10 cellular contexts compared by ENCODE assay signal in the genomic region with DNA sequence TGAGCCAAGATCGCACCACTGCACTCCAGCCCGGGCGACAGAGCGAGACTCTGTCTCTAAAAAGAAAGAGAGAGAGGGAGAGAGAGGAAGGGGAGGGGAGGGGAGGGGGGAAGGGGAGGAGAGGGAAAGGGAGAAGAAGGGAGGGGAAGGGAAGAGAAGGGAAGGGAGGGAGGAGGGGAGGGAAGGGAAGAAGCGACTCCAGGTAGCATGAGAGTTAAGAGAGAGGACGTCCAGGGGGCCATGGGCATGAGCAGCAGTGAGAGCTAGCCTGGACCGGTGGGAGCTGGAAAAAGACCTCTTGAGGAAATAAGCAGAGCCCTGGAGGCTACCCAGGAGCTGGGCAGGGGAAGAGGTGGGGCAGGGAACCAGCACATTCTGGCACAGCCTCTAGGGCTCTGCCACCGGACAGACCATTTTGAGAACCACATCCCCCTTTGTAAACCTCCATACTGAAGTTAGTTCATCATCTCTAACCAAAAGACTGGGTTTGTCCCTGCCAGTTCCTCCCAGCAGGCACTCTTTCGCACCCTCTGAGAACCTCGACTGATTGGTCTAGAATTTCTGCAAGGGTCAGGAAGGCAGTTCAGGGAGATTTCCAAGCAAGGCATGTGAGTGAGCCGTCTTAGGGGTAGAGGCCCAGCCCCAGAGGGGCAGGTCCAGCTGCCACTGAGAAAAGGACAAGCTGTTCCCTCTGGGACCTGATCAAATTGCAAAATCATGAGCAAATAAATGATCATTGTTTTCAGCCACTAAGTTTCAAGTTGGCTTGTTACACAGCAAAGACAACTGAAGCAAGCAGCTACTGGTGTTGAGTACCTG. TPM values are rescaled to one million over a fixed set of nuclear protein-coding genes. Genes with fewer than 3 reads are reported as not detected.
DNase-seq lines count a peak whose midpoint lies in the region; ATAC-seq and TF ChIP-seq lines count a peak whose summit lies in the region.
"Had no signal": no experiment of that assay in that cellular context is flagged by ENCODE, and none has a peak within 500 bp of the region (broad histone marks: within the 10 kb centered on the region; RNA-seq: fewer than 3 reads in every experiment).

No MANE protein-coding gene starts in this region.

- peaks cover 23 to 51% of the 10 kb centered on the region in 2 donors for H3K4me1 ChIP-seq in left lung
- peaks cover 7% of the 10 kb centered on the region; the same call in 1 of the 2 replicates for H3K4me1 ChIP-seq in Caco-2

- H3K27ac ChIP-seq in left lung, result peak overlapping the region; percentile 49 to 75
- peak overlapping the region in 11 of 21 experiments; percentile 10 to 56 (median 32) for H3K27ac ChIP-seq in skin epidermis

- no peaks in the 10 kb centered on the region for H3K36me3 ChIP-seq in H7 (replicated peaks; ENCODE audit: control insufficient read depth, insufficient read depth, low read length)
- no peaks in the 10 kb centered on the region for H3K36me3 ChIP-seq in left lung
- H3K36me3 ChIP-seq in Caco-2 (ENCODE audit: control insufficient read depth, insufficient read depth, low read length), result no peaks in the 10 kb centered on the region

- H3K27ac Mint-ChIP-seq in MCF 10A (ENCODE audit: low read depth, unreplicated experiment) (peak overlapping the region; percentile 49), Caco-2 (ENCODE audit: unreplicated experiment) (no peak overlapping the region)
- no peak overlapping the region for H3K27ac Mint-ChIP-seq in activated CD4-positive, alpha-beta memory T cell treated with anti-CD3 and anti-CD28 coated beads, Interleukin-2, amount 10 ng/mL, durations not matched to agents 7 days and 5 days

- H3K4me3 Mint-ChIP-seq in MCF 10A (ENCODE audit: unreplicated experiment), result no peak overlapping the region
- H3K4me3 Mint-ChIP-seq in Caco-2 (ENCODE audit: unreplicated experiment), result no peak overlapping the region
- no peak overlapping the region for H3K4me3 Mint-ChIP-seq in activated CD4-positive, alpha-beta memory T cell treated with anti-CD3 and anti-CD28 coated beads, Interleukin-2, amount 10 ng/mL, durations not matched to agents 7 days and 5 days

- DNase-seq in H7, result peak; percentile 62
- DNase-seq in MCF 10A (ENCODE audit: unreplicated experiment), result no peak
- peak in 1 of 2 donors; percentile 58 for DNase-seq in left lung
- no peak for DNase-seq in Caco-2
- DNase-seq in stimulated activated CD4-positive, alpha-beta T cell treated with anti-CD3 and anti-CD28 coated beads, Interleukin-4, amount 100 ng/mL, for 1 hour, result no peak
- DNase-seq in activated CD4-positive, alpha-beta memory T cell treated with anti-CD3 and anti-CD28 coated beads, Interleukin-2, amount 10 ng/mL, durations not matched to agents 7 days and 5 days, result no peak
- DNase-seq: DND-41, naive B cell had no signal

- H3K36me3 Mint-ChIP-seq in MCF 10A (ENCODE audit: insufficient read depth, unreplicated experiment) (no peaks in the 10 kb centered on the region), Caco-2 (ENCODE audit: insufficient read depth, unreplicated experiment) (no peaks in the 10 kb centered on the region)
- no peaks in the 10 kb centered on the region for H3K36me3 Mint-ChIP-seq in activated CD4-positive, alpha-beta memory T cell treated with anti-CD3 and anti-CD28 coated beads, Interleukin-2, amount 10 ng/mL, durations not matched to agents 7 days and 5 days (ENCODE audit: low read depth)
- H3K36me3 Mint-ChIP-seq: naive B cell had no signal

- no peaks in the 10 kb centered on the region for H3K9me3 ChIP-seq in left lung
- H3K9me3 ChIP-seq in Caco-2, result no peaks in the 10 kb centered on the region

- peaks cover 9% of the 10 kb centered on the region for H3K4me1 Mint-ChIP-seq in MCF 10A (ENCODE audit: insufficient read depth, unreplicated experiment)
- peaks cover 6% of the 10 kb centered on the region for H3K4me1 Mint-ChIP-seq in Caco-2 (ENCODE audit: low read depth, unreplicated experiment)
- H3K4me1 Mint-ChIP-seq in activated CD4-positive, alpha-beta memory T cell treated with anti-CD3 and anti-CD28 coated beads, Interleukin-2, amount 10 ng/mL, durations not matched to agents 7 days and 5 days, result no peaks in the 10 kb centered on the region

- TF ChIP-seq CTCF in MCF 10A (IDR thresholded peaks at IDR 0.05; ENCODE audit: unreplicated experiment) (no peak), left lung (IDR thresholded peaks at IDR 0.05) (no peak), Caco-2 (IDR thresholded peaks at IDR 0.05; ENCODE audit: insufficient read depth in 1 of 2, low read depth in 1 of 2, low read length in 1 of 2, severe bottlenecking in 1 of 2, unreplicated experiment in 1 of 2) (no peak)

- CTCF ChIA-PET in MCF 10A (lab: Yijun Ruan, JAX) (interaction anchor here (0.7 to 1.1 kb wide), 2 partner anchors 16 to 62 kb away, joined by 3 read pairs; no protein-coding TSS in a partner anchor), Caco-2 (lab: Charles Lee) (interaction anchor here (0.7 to 1.5 kb wide), 2 partner anchors 12 to 306 kb away, joined by 3 to 8 read pairs; a partner anchor contains a TSS)
- CTCF ChIA-PET in activated CD4-positive, alpha-beta memory T cell treated with anti-CD3 and anti-CD28 coated beads, Interleukin-2, amount 10 ng/mL, durations not matched to agents 7 days and 5 days (lab: Charles Lee), result interaction anchor here (1.0 to 1.7 kb wide), 3 partner anchors 17 to 112 kb away, joined by 3 to 4 read pairs (median 3); no protein-coding TSS in a partner anchor

- ATAC-seq in left lung, result peak; percentile 64
- no peak for ATAC-seq in GM21367 (IDR thresholded peaks at IDR 0.05; ENCODE audit: unreplicated experiment)

- no peak overlapping the region for H3K4me3 ChIP-seq in H7 (ENCODE audit: insufficient read depth, low read depth, low read length)
- no peak overlapping the region for H3K4me3 ChIP-seq in left lung
- no peak overlapping the region for H3K4me3 ChIP-seq in skin epidermis
- no peak overlapping the region for H3K4me3 ChIP-seq in Caco-2 (ENCODE audit: low read depth, low read length)

- H3K9me3 Mint-ChIP-seq in MCF 10A (ENCODE audit: unreplicated experiment) (no peaks in the 10 kb centered on the region), Caco-2 (ENCODE audit: unreplicated experiment) (no peaks in the 10 kb centered on the region)
- no peaks in the 10 kb centered on the region for H3K9me3 Mint-ChIP-seq in activated CD4-positive, alpha-beta memory T cell treated with anti-CD3 and anti-CD28 coated beads, Interleukin-2, amount 10 ng/mL, durations not matched to agents 7 days and 5 days
- H3K9me3 Mint-ChIP-seq: naive B cell had no signal

- H3K27me3 Mint-ChIP-seq in MCF 10A (ENCODE audit: insufficient read depth, unreplicated experiment), result no peaks in the 10 kb centered on the region
- H3K27me3 Mint-ChIP-seq in Caco-2 (ENCODE audit: insufficient read depth, unreplicated experiment), result no peaks in the 10 kb centered on the region
- H3K27me3 Mint-ChIP-seq in activated CD4-positive, alpha-beta memory T cell treated with anti-CD3 and anti-CD28 coated beads, Interleukin-2, amount 10 ng/mL, durations not matched to agents 7 days and 5 days, result peaks cover 8% of the 10 kb centered on the region
- H3K27me3 Mint-ChIP-seq: naive B cell had no signal

- BruUV-seq in MCF 10A (replicated peaks; lab: Mats Ljungman, UMichigan) (no TSS peak), Caco-2 (replicated peaks; lab: Mats Ljungman, UMichigan) (no TSS peak)

- intact Hi-C loops in MCF 10A (cut with micrococcal nuclease) (no loop called here), left lung (cut with DNase I) (no loop called here), Caco-2 (cut with micrococcal nuclease; ENCODE audit: unreplicated experiment) (no loop called here)

- POLR2A ChIA-PET in MCF 10A (lab: Yijun Ruan, JAX) (interaction anchor here (0.6 to 1.3 kb wide), 5 partner anchors 12 to 128 kb away, joined by 3 to 6 read pairs (median 3); a partner anchor contains a TSS), Caco-2 (lab: Charles Lee) (no interaction called here)
- POLR2A ChIA-PET in activated CD4-positive, alpha-beta memory T cell treated with anti-CD3 and anti-CD28 coated beads, Interleukin-2, amount 10 ng/mL, durations not matched to agents 7 days and 5 days (lab: Charles Lee), result interaction anchor here (1.1 kb wide), 1 partner anchor 39 kb away, joined by 3 read pairs; no protein-coding TSS in a partner anchor

- H3K27me3 ChIP-seq in H7 (ENCODE audit: control insufficient read depth, insufficient read depth, low read length) (no peaks in the 10 kb centered on the region), left lung (no peaks in the 10 kb centered on the region), Caco-2 (replicated peaks; ENCODE audit: control insufficient read depth, insufficient read depth, low read length) (no peaks in the 10 kb centered on the region)

RNA-seq across cellular contexts. Expression of a gene that starts 11.7 kb away (rescaled TPM):
- total RNA-seq in H7 (2014; rRNA removed; shearing (Covaris generic)), result 10.3 and 12.3 TPM in 2 replicates
- total RNA-seq in MCF 10A (2022) (15.8 and 17.1 TPM in 2 replicates), left lung (1 to 10 TPM; 7.7 to 8.0 TPM), Caco-2 (2022) (8.5 and 8.6 TPM in 2 replicates)
- 10 to 100 TPM; 12.0 to 14.1 TPM for total RNA-seq in activated CD4-positive, alpha-beta memory T cell treated with anti-CD3 and anti-CD28 coated beads, Interleukin-2, amount 10 ng/mL, durations not matched to agents 7 days and 5 days

RNA-seq across cellular contexts. Expression of a gene that starts 12.6 kb away (rescaled TPM):
- 23.1 and 23.7 TPM in 2 replicates for total RNA-seq in H7 (2014; rRNA removed; shearing (Covaris generic))
- total RNA-seq in MCF 10A (2022) (11.1 and 15.5 TPM in 2 replicates), left lung (10 to 100 TPM; 19.5 to 21.0 TPM), Caco-2 (2022) (16.5 and 18.5 TPM in 2 replicates)
- 10 to 100 TPM; 21.3 to 22.2 TPM for total RNA-seq in activated CD4-positive, alpha-beta memory T cell treated with anti-CD3 and anti-CD28 coated beads, Interleukin-2, amount 10 ng/mL, durations not matched to agents 7 days and 5 days
